ENCODE assay signal across 8 cellular contexts in genomic region chr15:64622410-64623260, GRCh38.
DNase-seq lines count a peak whose midpoint lies in the region; ATAC-seq and TF ChIP-seq lines count a peak whose summit lies in the region.

No MANE protein-coding gene starts in this region.

- H2AFZ ChIP-seq in mammary epithelial cell (ENCODE audit: low read depth, low read length), result no peak overlapping the region

- H3K9me3 Mint-ChIP-seq in activated naive CD4-positive, alpha-beta T cell treated with anti-CD3 and anti-CD28 coated beads for 36 hours, result no peaks in the 10 kb centered on the region

- peak overlapping the region; percentile 96 for H3K27ac Mint-ChIP-seq in activated naive CD4-positive, alpha-beta T cell treated with anti-CD3 and anti-CD28 coated beads for 36 hours

- in situ Hi-C loops in KBM-7 (cut with MboI; ENCODE audit: low pct_unique_long_range_greater_than_20kb, low sequenced_read_pairs), result no loop called here
- in situ Hi-C loops in mammary epithelial cell (cut with MboI; ENCODE audit: low sequenced_read_pairs in 2 of 2), result no loop called here

- H3K27me3 Mint-ChIP-seq in activated naive CD4-positive, alpha-beta T cell treated with anti-CD3 and anti-CD28 coated beads for 36 hours (ENCODE audit: low read depth), result no peaks in the 10 kb centered on the region

- H3K4me3 Mint-ChIP-seq in activated naive CD4-positive, alpha-beta T cell treated with anti-CD3 and anti-CD28 coated beads for 36 hours, result peak overlapping the region; percentile 59

- H3K27ac ChIP-seq in mammary epithelial cell (ENCODE audit: insufficient read depth, low read depth, low read length), result no peak overlapping the region

- BruUV-seq in mammary epithelial cell (replicated peaks; lab: Mats Ljungman, UMichigan), result no TSS peak

- H3K9ac ChIP-seq in mammary epithelial cell (ENCODE audit: insufficient read depth, low read length), result no peak overlapping the region

- no peaks in the 10 kb centered on the region for H3K27me3 ChIP-seq in mammary epithelial cell (ENCODE audit: insufficient read depth, low read length)

- dilution Hi-C loops in mammary epithelial cell (cut with HindIII; ENCODE audit: low sequenced_read_pairs), result no loop called here

- peaks cover 62% of the 10 kb centered on the region for H3K79me2 ChIP-seq in mammary epithelial cell (ENCODE audit: insufficient read depth, low read length)

- no peak overlapping the region for H3K4me3 ChIP-seq in mammary epithelial cell (replicated peaks in 1 of 3; ENCODE audit: insufficient read depth in 1 of 3, low read depth in 2 of 3, low read length in 3 of 3)

- peaks cover 18% of the 10 kb centered on the region for H3K4me1 ChIP-seq in mammary epithelial cell (ENCODE audit: insufficient read depth, low read length)

- peak; percentile 75 for DNase-seq in KBM-7
- DNase-seq in activated naive CD4-positive, alpha-beta T cell treated with anti-CD3 and anti-CD28 coated beads for 36 hours, result peak; percentile 71
- peak; percentile 4 for DNase-seq in stimulated activated CD8-positive, alpha-beta memory T cell treated with anti-CD3 and anti-CD28 coated beads, Interleukin-4, amount 100 ng/mL, for 24 hours (ENCODE audit: low read depth)
- no peak for DNase-seq in mammary epithelial cell
- no peak for DNase-seq in amygdala (lab: John Stamatoyannopoulos, UW)
- DNase-seq in iPS-NIHi11 (ENCODE audit: low spot score), result no peak
- DNase-seq in LoVo (ENCODE audit: low spot score), result no peak

- no peak for TF ChIP-seq CTCF in mammary epithelial cell (conservative IDR thresholded peaks at IDR 0.05 in 1 of 2, IDR thresholded peaks at IDR 0.05 in 1 of 2; ENCODE audit: extremely low read depth in 1 of 2, insufficient read depth in 1 of 2, low read depth in 1 of 2, low read length in 2 of 2)

- peak; percentile 63 for ATAC-seq in GM19467 (IDR thresholded peaks at IDR 0.05; ENCODE audit: unreplicated experiment)

- peaks cover 95% of the 10 kb centered on the region for H3K4me1 Mint-ChIP-seq in activated naive CD4-positive, alpha-beta T cell treated with anti-CD3 and anti-CD28 coated beads for 36 hours (ENCODE audit: low read depth)

- 100% methylated on average over 5 of the region's 7 CpGs for WGBS in mammary epithelial cell (ENCODE audit: low coverage, missing lambda C conversion rate)

- intact Hi-C loops in activated naive CD4-positive, alpha-beta T cell treated with anti-CD3 and anti-CD28 coated beads for 36 hours (cut with micrococcal nuclease), result loop anchor here (1.0 to 10.0 kb wide), 6 partner anchors 12 to 1118 kb away; partner anchors contain the start of genes PCLAF and USP3
- intact Hi-C loops in mammary epithelial cell (cut with micrococcal nuclease), result no loop called here

- H3K4me2 ChIP-seq in mammary epithelial cell (ENCODE audit: insufficient read depth, low read depth, low read length), result no peak overlapping the region

- no peaks in the 10 kb centered on the region for H3K9me3 ChIP-seq in mammary epithelial cell (replicated peaks; ENCODE audit: insufficient read depth, low read length)

- peaks cover 8% of the 10 kb centered on the region for H3K36me3 Mint-ChIP-seq in activated naive CD4-positive, alpha-beta T cell treated with anti-CD3 and anti-CD28 coated beads for 36 hours (ENCODE audit: low read depth)

- H4K20me1 ChIP-seq in mammary epithelial cell (ENCODE audit: insufficient read depth, low read length), result no peaks in the 10 kb centered on the region

- H3K36me3 ChIP-seq in mammary epithelial cell (ENCODE audit: insufficient read depth, low read length), result peaks cover 4% of the 10 kb centered on the region

- CTCF ChIA-PET in activated naive CD4-positive, alpha-beta T cell treated with anti-CD3 and anti-CD28 coated beads for 36 hours (lab: Charles Lee), result interaction anchor here (1.3 kb wide), 1 partner anchor 13 kb away, joined by 4 read pairs; no protein-coding TSS in a partner anchor
- CTCF ChIA-PET in mammary epithelial cell (lab: Charles Lee; ENCODE audit: low non-redundant PET), result interaction anchor here (0.6 kb wide), 1 partner anchor 13 kb away, joined by 4 read pairs; no protein-coding TSS in a partner anchor

Comparison
In these comparisons a context has a peak if more than half of its experiments do, and no peak if none do; other contexts are left out.
1. DNase-seq: peak in KBM-7 (single experiment), activated naive CD4-positive, alpha-beta T cell treated with anti-CD3 and anti-CD28 coated beads for 36 hours (single experiment) and stimulated activated CD8-positive, alpha-beta memory T cell treated with anti-CD3 and anti-CD28 coated beads, Interleukin-4, amount 100 ng/mL, for 24 hours (single experiment); none in mammary epithelial cell (single experiment), amygdala (0 of 56), iPS-NIHi11 (single experiment) and LoVo (single experiment).